ENCODE assay signal across 20 cellular contexts in the genomic region with DNA sequence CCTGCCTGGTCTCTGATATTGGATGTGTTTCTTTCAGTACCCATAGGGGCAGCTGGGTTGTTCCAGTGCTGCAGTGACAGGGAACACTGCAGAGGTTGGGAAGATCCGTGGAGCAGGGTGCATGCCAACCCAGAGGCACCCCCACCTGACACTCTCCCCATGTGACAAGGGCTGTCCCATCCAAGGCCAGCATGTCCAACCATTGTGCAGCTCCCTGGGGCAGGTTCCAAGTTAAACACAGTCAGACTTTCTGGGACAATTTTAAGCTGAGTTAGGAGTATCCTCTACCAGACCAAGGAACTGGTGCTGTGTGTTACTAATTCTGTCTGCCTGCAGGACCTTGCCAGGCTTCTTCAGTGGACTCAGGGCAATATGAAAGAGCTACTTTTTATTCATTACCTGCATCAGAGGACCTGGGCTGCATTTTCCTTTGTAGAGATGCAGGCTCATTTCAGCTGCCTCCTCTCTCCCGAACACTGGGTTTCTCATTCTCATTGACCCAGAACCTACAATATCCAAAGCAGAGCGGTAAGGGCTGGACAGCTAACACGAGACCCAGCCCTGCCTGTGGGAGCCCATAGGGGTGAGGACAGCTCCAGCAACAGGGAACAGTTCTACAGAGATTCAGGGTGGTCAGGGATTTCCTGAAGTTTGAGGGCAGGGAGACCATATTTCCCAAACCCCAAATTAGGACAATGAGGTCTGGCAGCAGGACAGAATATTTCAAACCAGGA.
DNase-seq lines count a peak whose midpoint lies in the region; ATAC-seq and TF ChIP-seq lines count a peak whose summit lies in the region.
"Had no signal": no experiment of that assay in that cellular context is flagged by ENCODE, and none has a peak within 500 bp of the region (broad histone marks: within the 10 kb centered on the region; RNA-seq: fewer than 3 reads in every experiment).

No MANE protein-coding gene starts in this region.

- H3K27me3 ChIP-seq in body of pancreas (no peaks in the 10 kb centered on the region), psoas muscle (ENCODE audit: insufficient read depth in 3 of 3, low read length in 2 of 3) (no peaks in the 10 kb centered on the region)
- H3K27me3 ChIP-seq: Peyer's patch had no signal

- H3K27ac ChIP-seq in body of pancreas (no peak overlapping the region), psoas muscle (no peak overlapping the region)
- H3K27ac ChIP-seq: GM23248, Peyer's patch had no signal

- no peak for TF ChIP-seq POLR2A in body of pancreas (IDR thresholded peaks at IDR 0.05)

- 66 to 100% methylated on average over 3 to 4 of the region's 4 CpGs for WGBS in body of pancreas, 2 donors
- 46 to 75% (median 50%) methylated on average over 4 of the region's 4 CpGs for WGBS in psoas muscle, 3 donors

- intact Hi-C loops in body of pancreas (cut with DNase I): no loop called here
- intact Hi-C loops in left cardiac atrium (cut with DNase I): no loop called here
- intact Hi-C loops in psoas muscle (cut with DNase I): no loop called here

- H3K36me3 ChIP-seq in body of pancreas (replicated peaks in 1 of 2; ENCODE audit: insufficient read depth in 1 of 2, low read depth in 2 of 2) (no peaks in the 10 kb centered on the region), psoas muscle (ENCODE audit: insufficient read depth in 1 of 2, low read depth in 1 of 2) (no peaks in the 10 kb centered on the region)
- H3K36me3 ChIP-seq: Peyer's patch had no signal

- H3K4me3 ChIP-seq in body of pancreas (no peak overlapping the region), psoas muscle (no peak overlapping the region)
- H3K4me3 ChIP-seq: GM23248, Peyer's patch had no signal

- ATAC-seq in body of pancreas (peak; percentile 71), left cardiac atrium (peak; percentile 81 to 85), psoas muscle (peak; percentile 44 to 94 (median 82)), HG03135 (IDR thresholded peaks at IDR 0.05; ENCODE audit: unreplicated experiment) (no peak)

- no peaks in the 10 kb centered on the region for H3K9me3 ChIP-seq in body of pancreas
- H3K9me3 ChIP-seq in psoas muscle: no peaks in the 10 kb centered on the region
- H3K9me3 ChIP-seq: Caco-2, Peyer's patch had no signal

- no peak for TF ChIP-seq CTCF in body of pancreas (IDR thresholded peaks at IDR 0.05)
- no peak for TF ChIP-seq CTCF in psoas muscle (IDR thresholded peaks at IDR 0.05)

- DNase-seq in body of pancreas (peak; percentile 27 to 45 (median 37)), left cardiac atrium (no peak), medulla oblongata (ENCODE audit: extremely low spot score) (peak; percentile 24), psoas muscle (no peak), foreskin melanocyte (no peak)
- DNase-seq in activated CD4-positive, alpha-beta T cell treated with anti-CD3 and anti-CD28 coated beads, Interleukin-2, amount 50 U/mL, for 48 hours: no peak
- no peak for DNase-seq in activated naive CD4-positive, alpha-beta T cell (lab: John Stamatoyannopoulos, UW)
- DNase-seq: Caco-2; CD4-positive, alpha-beta T cell; DMS153; GF-D8; GM23248; HCEC 1CT; MM.1S; NCI-H1092; NCI-H146; NCI-H2029 treated with DMSO at 0.1 percent for 48 hours; NCI-H2171; Peyer's patch had no signal

- peaks cover 49% of the 10 kb centered on the region for H3K4me1 ChIP-seq in body of pancreas
- peaks cover 14% of the 10 kb centered on the region for H3K4me1 ChIP-seq in psoas muscle
- H3K4me1 ChIP-seq: Caco-2, Peyer's patch had no signal

Comparison
In these comparisons a context has a peak if more than half of its experiments do, and no peak if none do; other contexts are left out.
1. DNase-seq: peak in body of pancreas (4 of 4) and medulla oblongata (single experiment); none in left cardiac atrium (single experiment), psoas muscle (0 of 2), foreskin melanocyte (single experiment), activated CD4-positive, alpha-beta T cell treated with anti-CD3 and anti-CD28 coated beads, Interleukin-2, amount 50 U/mL, for 48 hours (0 of 2) and activated naive CD4-positive, alpha-beta T cell (0 of 4).